Comparison of ENCODE assay signal across 7 cellular contexts in the genomic region with DNA sequence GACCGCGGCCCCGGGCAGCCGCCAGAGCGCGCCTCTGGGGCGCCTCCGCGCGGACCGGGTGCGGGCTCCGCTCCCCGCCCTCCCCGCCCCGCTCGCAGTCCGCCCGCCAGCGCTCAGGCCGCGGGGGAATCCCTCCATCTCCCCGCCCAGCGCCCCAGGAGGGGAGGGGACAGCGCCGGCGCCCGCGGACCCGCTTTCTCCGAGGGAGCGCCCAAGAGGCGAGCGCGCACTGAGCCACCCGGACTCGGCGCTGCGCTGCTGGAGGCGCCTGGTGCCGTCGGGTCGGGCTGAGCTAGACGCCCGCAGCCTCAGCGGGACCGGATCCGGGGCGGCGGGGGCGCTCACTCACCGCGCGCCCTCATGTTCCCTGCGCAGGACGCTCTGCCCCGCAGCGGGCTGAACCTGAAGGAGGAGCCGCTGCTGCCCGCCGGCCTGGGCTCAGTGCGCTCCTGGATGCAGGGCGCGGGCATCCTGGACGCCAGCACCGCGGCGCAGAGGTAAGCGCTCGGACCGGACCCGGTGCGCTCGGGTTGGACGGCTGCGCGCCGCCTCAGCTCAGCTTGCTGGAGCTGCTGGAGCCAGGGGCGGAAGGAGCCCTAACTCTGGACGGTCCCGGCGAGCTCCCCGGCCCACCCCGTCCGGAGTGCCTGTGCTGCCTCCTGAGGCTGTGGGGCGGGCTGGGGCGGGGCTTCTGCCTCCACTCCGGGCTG. TPM values are rescaled to one million over a fixed set of nuclear protein-coding genes. Genes with fewer than 3 reads are reported as not detected.
DNase-seq lines count a peak whose midpoint lies in the region; ATAC-seq and TF ChIP-seq lines count a peak whose summit lies in the region.

No MANE protein-coding gene starts in this region.

- ATAC-seq in HG03432 (IDR thresholded peaks at IDR 0.05; ENCODE audit: unreplicated experiment) (peak; percentile 43), body of pancreas (peak; percentile 20), right lobe of liver (peak; percentile 9 to 40 (median 19)), GM21528 (IDR thresholded peaks at IDR 0.05; ENCODE audit: low FRiP score, unreplicated experiment) (no peak), GM19328 (IDR thresholded peaks at IDR 0.05; ENCODE audit: unreplicated experiment) (no peak)

- H3K27ac ChIP-seq in body of pancreas (peak overlapping the region in 2 of 4 donors; percentile 17 to 18), right lobe of liver (no peak overlapping the region)

- TF ChIP-seq CTCF in body of pancreas (IDR thresholded peaks at IDR 0.05) (no peak), right lobe of liver (IDR thresholded peaks at IDR 0.05) (no peak)

- no peaks in the 10 kb centered on the region for H3K36me3 ChIP-seq in body of pancreas (replicated peaks in 1 of 2; ENCODE audit: insufficient read depth in 1 of 2, low read depth in 2 of 2)
- H3K36me3 ChIP-seq in right lobe of liver: no peaks in the 10 kb centered on the region

- intact Hi-C loops in body of pancreas (cut with DNase I) (no loop called here), right lobe of liver (cut with DNase I) (no loop called here)

- no peaks in the 10 kb centered on the region for H3K9me3 ChIP-seq in body of pancreas
- H3K9me3 ChIP-seq in right lobe of liver: no peaks in the 10 kb centered on the region

- H3K4me1 ChIP-seq in body of pancreas (peaks cover 14% of the 10 kb centered on the region), right lobe of liver (peaks cover 0 to 5% (median 0%) of the 10 kb centered on the region in 4 donors)

- TF ChIP-seq POLR2A in body of pancreas (IDR thresholded peaks at IDR 0.05) (no peak), right lobe of liver (IDR thresholded peaks at IDR 0.05) (no peak)

- 2 to 8% methylated on average over 14 to 37 of the region's 88 CpGs for WGBS in body of pancreas, 2 donors
- 9% methylated on average over 17 of the region's 88 CpGs for WGBS in right lobe of liver (ENCODE audit: insufficient coverage, low coverage, low lambda C conversion rate, missing lambda C conversion rate)

- H3K4me3 ChIP-seq in body of pancreas (peak overlapping the region in 1 of 2 donors; percentile 12), right lobe of liver (peak overlapping the region in 2 of 3 donors; percentile 9 to 24)

- peak; percentile 39 for DNase-seq in T-helper 9 cell
- peak; percentile 16 to 46 (median 34) for DNase-seq in body of pancreas
- no peak for DNase-seq in right lobe of liver
- peak; percentile 8 for DNase-seq in stimulated activated CD8-positive, alpha-beta memory T cell treated with anti-CD3 and anti-CD28 coated beads, Interleukin-15, amount 100 ng/mL, for 1 hour (ENCODE audit: low read depth)

- peaks cover 0 to 6% of the 10 kb centered on the region in 2 donors for H3K27me3 ChIP-seq in body of pancreas
- peaks cover 0 to 16% of the 10 kb centered on the region in 2 donors for H3K27me3 ChIP-seq in right lobe of liver

RNA-seq across cellular contexts. Expression of a gene that starts 0.9 kb away (rescaled TPM):
- 10 to 100 TPM in 1 of 2 donors, 1 to 10 TPM in 1; 9.6 to 13.0 TPM for total RNA-seq in body of pancreas
- 10 to 100 TPM in 1 of 6 experiments, 1 to 10 TPM in 5; 2.8 to 16.6 (median 6.2) TPM for total RNA-seq in right lobe of liver

RNA-seq across cellular contexts. Expression of a gene that starts 29.4 kb away (rescaled TPM):
- total RNA-seq in body of pancreas (10 to 100 TPM; 65.4 to 77.1 TPM), right lobe of liver (10 to 100 TPM; 37.6 to 78.1 (median 43.6) TPM)

RNA-seq across cellular contexts. Expression of a gene that starts 41.0 kb away (rescaled TPM):
- total RNA-seq in body of pancreas: 100 to 1,000 TPM in 1 of 2 donors, 10 to 100 TPM in 1; 57.1 to 165 TPM
- 10 to 100 TPM; 32.7 to 60.9 (median 42.7) TPM for total RNA-seq in right lobe of liver

Comparison
In these comparisons a context has a peak if more than half of its experiments do, and no peak if none do; other contexts are left out.
1. ATAC-seq: peak in HG03432 (single experiment), body of pancreas (single experiment) and right lobe of liver (4 of 4); none in GM21528 (single experiment) and GM19328 (single experiment).
2. DNase-seq: peak in T-helper 9 cell (single experiment), body of pancreas (4 of 4) and stimulated activated CD8-positive, alpha-beta memory T cell treated with anti-CD3 and anti-CD28 coated beads, Interleukin-15, amount 100 ng/mL, for 1 hour (single experiment); none in right lobe of liver (0 of 3).